Comparison of ENCODE assay signal across 8 cellular contexts in the genomic region with DNA sequence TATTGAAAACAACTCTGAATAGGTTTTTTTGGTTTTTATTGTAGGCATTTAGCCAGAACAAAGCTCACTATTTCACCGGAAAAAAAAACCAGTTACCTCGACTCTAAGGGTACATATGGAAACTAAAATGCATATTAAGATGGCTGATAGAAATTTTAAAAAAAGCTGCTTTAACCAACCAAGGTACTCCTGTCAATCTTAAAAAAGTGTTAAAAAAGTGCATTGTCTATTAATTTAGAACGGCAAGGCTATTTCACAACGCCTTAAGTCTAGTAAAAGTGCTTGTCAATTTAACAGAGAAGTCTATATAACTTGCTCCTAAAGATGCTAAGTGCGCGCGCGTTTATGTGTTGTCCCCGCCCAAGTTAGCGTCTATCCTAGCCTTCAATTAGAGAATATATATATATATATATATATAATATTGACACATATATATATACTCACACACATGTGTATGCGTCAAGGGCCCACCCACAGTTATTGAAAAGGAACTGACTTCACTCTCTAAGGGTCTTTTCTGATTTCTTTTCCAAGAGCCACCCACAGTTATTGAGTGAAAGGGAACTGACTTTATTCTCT. TPM values are rescaled to one million over a fixed set of nuclear protein-coding genes. Genes with fewer than 3 reads are reported as not detected.
DNase-seq lines count a peak whose midpoint lies in the region; ATAC-seq, FAIRE-seq and TF ChIP-seq lines count a peak whose summit lies in the region.

No MANE protein-coding gene starts in this region.

- intact Hi-C loops in spleen (cut with DNase I; ENCODE audit: low total_unique reads) (no loop called here), prostate gland (cut with DNase I) (no loop called here)

- peaks cover 46% of the 10 kb centered on the region for H3K36me3 ChIP-seq in RWPE2 (ENCODE audit: low read depth)
- H3K36me3 ChIP-seq in spleen = no peaks in the 10 kb centered on the region
- no peaks in the 10 kb centered on the region for H3K36me3 ChIP-seq in prostate gland

- H3K9me3 ChIP-seq in RWPE2 (ENCODE audit: severe bottlenecking) = no peaks in the 10 kb centered on the region
- no peaks in the 10 kb centered on the region for H3K9me3 ChIP-seq in spleen
- no peaks in the 10 kb centered on the region for H3K9me3 ChIP-seq in prostate gland

- H3K4me3 ChIP-seq in RWPE2 (ENCODE audit: severe bottlenecking) (peak overlapping the region; percentile 94), foreskin fibroblast (ENCODE audit: low read depth in 1 of 2, low read length in 2 of 2) (peak overlapping the region; percentile 85 to 98), spleen (peak overlapping the region; percentile 67 to 93 (median 86)), prostate gland (peak overlapping the region in 1 of 2 donors; percentile 51)

- FAIRE-seq in RCC 7860 (lab: Jason Lieb, UNC) = no peak

- H3K4me1 ChIP-seq in RWPE2 (ENCODE audit: insufficient read depth, poor library complexity, severe bottlenecking) = peaks cover 17% of the 10 kb centered on the region
- peaks cover 4 to 42% (median 19%) of the 10 kb centered on the region in 6 donors for H3K4me1 ChIP-seq in spleen
- no peaks in the 10 kb centered on the region for H3K4me1 ChIP-seq in prostate gland (replicated peaks)

- 1 to 4% (median 2%) methylated on average over 11 of the region's 11 CpGs for WGBS in spleen, 5 donors
- 10% methylated on average over 11 of the region's 11 CpGs for WGBS in prostate gland

- TF ChIP-seq CTCF in RWPE2 (IDR thresholded peaks at IDR 0.05; ENCODE audit: poor library complexity, severe bottlenecking) (no peak), foreskin fibroblast (IDR thresholded peaks at IDR 0.05; ENCODE audit: low read depth, low read length) (no peak), spleen (IDR thresholded peaks at IDR 0.05 in 8 of 11, conservative IDR thresholded peaks at IDR 0.05 in 3 of 11) (no peak), prostate gland (IDR thresholded peaks at IDR 0.05) (no peak)

- ATAC-seq in RWPE2 (ENCODE audit: low read depth) = no peak

- TF ChIP-seq POLR2A in spleen (IDR thresholded peaks at IDR 0.05) = no peak
- TF ChIP-seq POLR2A in prostate gland (IDR thresholded peaks at IDR 0.05) = no peak

- H3K27me3 ChIP-seq in RWPE2 (ENCODE audit: insufficient read depth, poor library complexity, severe bottlenecking) = no peaks in the 10 kb centered on the region
- H3K27me3 ChIP-seq in spleen (replicated peaks in 1 of 7) = peaks cover 0 to 19% (median 3%) of the 10 kb centered on the region in 7 donors
- no peaks in the 10 kb centered on the region for H3K27me3 ChIP-seq in prostate gland (replicated peaks; ENCODE audit: insufficient read depth)

- peak overlapping the region; percentile 79 for H3K27ac ChIP-seq in RWPE2 (ENCODE audit: poor library complexity, severe bottlenecking)
- peak overlapping the region in 3 of 8 donors; percentile 61 to 79 (median 65) for H3K27ac ChIP-seq in spleen
- no peak overlapping the region for H3K27ac ChIP-seq in prostate gland

- DNase-seq in SIG-M5 treated with dmso at 0.1 percent for 504 hours (lab: John Stamatoyannopoulos, UW; ENCODE audit: unreplicated experiment) (peak; percentile 68), SIG-M5 (lab: John Stamatoyannopoulos, UW) (no peak), RWPE2 (ENCODE audit: low spot score) (no peak), foreskin fibroblast (peak in 1 of 2 donors; percentile 20), spleen (no peak), cerebellum (ENCODE audit: low spot score) (no peak), RCC 7860 (ENCODE audit: low spot score) (no peak), prostate gland (ENCODE audit: low spot score) (no peak)

RNA-seq across cellular contexts. Expression of gene ASPM, which starts 0.9 kb away (rescaled TPM):
- total RNA-seq in spleen (10 to 100 TPM in 1 of 7 donors, 1 to 10 TPM in 6; 1.4 to 13.3 (median 4.9) TPM), cerebellum (25.3 TPM), prostate gland (1 to 10 TPM; 1.8 to 5.1 TPM)
- polyA plus RNA-seq in spleen = 1 to 10 TPM in 1 of 3 donors, under 1 TPM in 2; 0.70 to 3.1 (median 0.77) TPM

RNA-seq across cellular contexts. Expression of gene ZBTB41, which starts 55.6 kb away (rescaled TPM):
- 10 to 100 TPM; 11.2 to 14.0 (median 12.3) TPM for total RNA-seq in spleen
- polyA plus RNA-seq in spleen = 1 to 10 TPM; 2.0 to 3.2 (median 2.4) TPM
- total RNA-seq in cerebellum = 43.9 TPM
- 10 to 100 TPM in 1 of 2 donors, 1 to 10 TPM in 1; 9.8 to 13.0 TPM for total RNA-seq in prostate gland
